In genomic region chr14:94174622-94175402, GRCh38 we compare ENCODE assay signal across 8 cellular contexts. TPM values are rescaled to one million over a fixed set of nuclear protein-coding genes. Genes with fewer than 3 reads are reported as not detected.
A peak's percentile ranks its signal among the peaks of the same experiment; 100 is the strongest.
DNase-seq lines count a peak whose midpoint lies in the region; ATAC-seq and TF ChIP-seq lines count a peak whose summit lies in the region.

No MANE protein-coding gene starts in this region.

- ATAC-seq in HG03439 (IDR thresholded peaks at IDR 0.05; ENCODE audit: unreplicated experiment) (peak; percentile 30), GM21515 (IDR thresholded peaks at IDR 0.05; ENCODE audit: unreplicated experiment) (no peak), HG03354 (IDR thresholded peaks at IDR 0.05; ENCODE audit: poor library complexity, severe bottlenecking, unreplicated experiment) (no peak), HG03571 (IDR thresholded peaks at IDR 0.05; ENCODE audit: unreplicated experiment) (no peak)
- ATAC-seq in activated naive CD4-positive, alpha-beta T cell treated with anti-CD3 and anti-CD28 coated beads, Interleukin-2, amount 50 U/mL, for 72 hours: no peak

- DNase-seq in activated naive CD4-positive, alpha-beta T cell treated with anti-CD3 and anti-CD28 coated beads, Interleukin-2, amount 50 U/mL, for 72 hours (ENCODE audit: low spot score in 2 of 2): no peak
- DNase-seq in hepatocyte (ENCODE audit: low spot score) (no peak), smooth muscle cell (lab: John Stamatoyannopoulos, UW; ENCODE audit: unreplicated experiment) (no peak)

- H3K9ac ChIP-seq in BLaER1 (no peak overlapping the region), smooth muscle cell (ENCODE audit: low read depth) (no peak overlapping the region)

- H3K36me3 Mint-ChIP-seq in activated naive CD4-positive, alpha-beta T cell treated with anti-CD3 and anti-CD28 coated beads, Interleukin-2, amount 50 U/mL, for 72 hours: peaks cover 0 to 8% of the 10 kb centered on the region in 2 donors

- H3K9me2 ChIP-seq in hepatocyte (replicated peaks; ENCODE audit: insufficient read depth): no peaks in the 10 kb centered on the region

- WGBS in hepatocyte (ENCODE audit: low lambda C conversion rate, missing lambda C conversion rate): 1% methylated on average over 36 of the region's 55 CpGs
- 3% methylated on average over 11 of the region's 55 CpGs for WGBS in smooth muscle cell (ENCODE audit: low lambda C conversion rate)

- H3K27me3 ChIP-seq in BLaER1 (peaks cover 40% of the 10 kb centered on the region), hepatocyte (peaks cover 58% of the 10 kb centered on the region), smooth muscle cell (ENCODE audit: low read depth) (peaks cover 54% of the 10 kb centered on the region)

- H2AFZ ChIP-seq in hepatocyte: peak overlapping the region; percentile 89
- H2AFZ ChIP-seq in smooth muscle cell (ENCODE audit: low read depth): peak overlapping the region; percentile 92

- H3K4me1 ChIP-seq in BLaER1 (peaks cover 5% of the 10 kb centered on the region; the same call in 1 of the 2 replicates), hepatocyte (ENCODE audit: insufficient read depth) (peaks cover 9% of the 10 kb centered on the region), smooth muscle cell (ENCODE audit: low read depth) (peaks cover 17% of the 10 kb centered on the region)

- H3K36me3 ChIP-seq in BLaER1: no peaks in the 10 kb centered on the region
- H3K36me3 ChIP-seq in hepatocyte (replicated peaks; ENCODE audit: insufficient read depth, low read depth): no peaks in the 10 kb centered on the region
- H3K36me3 ChIP-seq in smooth muscle cell (ENCODE audit: low read depth): no peaks in the 10 kb centered on the region

- H3K4me3 ChIP-seq in BLaER1 (peak overlapping the region; percentile 75), hepatocyte (peak overlapping the region; percentile 84), smooth muscle cell (peak overlapping the region; percentile 66)

- no peaks in the 10 kb centered on the region for H3K9me3 Mint-ChIP-seq in activated naive CD4-positive, alpha-beta T cell treated with anti-CD3 and anti-CD28 coated beads, Interleukin-2, amount 50 U/mL, for 72 hours

- no peaks in the 10 kb centered on the region for H3K79me2 ChIP-seq in hepatocyte
- no peaks in the 10 kb centered on the region for H3K79me2 ChIP-seq in smooth muscle cell (ENCODE audit: low read depth)

- peaks cover 23% of the 10 kb centered on the region; the same call in 1 of the 2 replicates for H4K20me1 ChIP-seq in BLaER1
- no peaks in the 10 kb centered on the region for H4K20me1 ChIP-seq in hepatocyte (ENCODE audit: insufficient read depth, poor library complexity, severe bottlenecking)
- no peaks in the 10 kb centered on the region for H4K20me1 ChIP-seq in smooth muscle cell (ENCODE audit: low read depth)

- H3K4me2 ChIP-seq in BLaER1 (peak overlapping the region; percentile 94), hepatocyte (peak overlapping the region; percentile 99), smooth muscle cell (peak overlapping the region; percentile 94)

- H3K27ac ChIP-seq in BLaER1 (no peak overlapping the region), hepatocyte (no peak overlapping the region), smooth muscle cell (ENCODE audit: low read depth) (no peak overlapping the region)

- H3F3A ChIP-seq in smooth muscle cell (ENCODE audit: low read depth): peaks cover 3% of the 10 kb centered on the region

- TF ChIP-seq CTCF in hepatocyte (IDR thresholded peaks at IDR 0.05; ENCODE audit: poor library complexity): no peak
- no peak for TF ChIP-seq CTCF in smooth muscle cell (IDR thresholded peaks at IDR 0.05; ENCODE audit: borderline replicate concordance, insufficient read depth, poor library complexity, severe bottlenecking)

- peak overlapping the region; percentile 81 to 94 for H3K27ac Mint-ChIP-seq in activated naive CD4-positive, alpha-beta T cell treated with anti-CD3 and anti-CD28 coated beads, Interleukin-2, amount 50 U/mL, for 72 hours

- H3K9me3 ChIP-seq in BLaER1 (no peaks in the 10 kb centered on the region), hepatocyte (ENCODE audit: low read depth) (no peaks in the 10 kb centered on the region), smooth muscle cell (replicated peaks; ENCODE audit: low read depth) (no peaks in the 10 kb centered on the region)

RNA-seq across cellular contexts. Expression of gene PPP4R4, which starts 0.7 kb away (rescaled TPM):
- total RNA-seq in activated naive CD4-positive, alpha-beta T cell treated with anti-CD3 and anti-CD28 coated beads, Interleukin-2, amount 50 U/mL, for 72 hours: 1 to 10 TPM; 6.5 to 8.7 TPM
- total RNA-seq in hepatocyte (2.3 and 3.8 TPM in 2 replicates), smooth muscle cell (0.27 and 0.40 TPM in 2 replicates)
- polyA plus RNA-seq in hepatocyte (0.61 and 1.0 TPM in 2 replicates), smooth muscle cell (0.27 and 0.38 TPM in 2 replicates)

RNA-seq across cellular contexts. Expression of gene IFI27L2, which starts 45.4 kb away (rescaled TPM):
- 10 to 100 TPM; 67.3 to 67.8 TPM for total RNA-seq in activated naive CD4-positive, alpha-beta T cell treated with anti-CD3 and anti-CD28 coated beads, Interleukin-2, amount 50 U/mL, for 72 hours
- total RNA-seq in hepatocyte (47.4 and 95.1 TPM in 2 replicates), smooth muscle cell (73.8 and 96.0 TPM in 2 replicates)
- polyA plus RNA-seq in hepatocyte (90.5 and 91.5 TPM in 2 replicates), smooth muscle cell (135 and 162 TPM in 2 replicates)
